In genomic region chr14:75794615-75795038, GRCh38 we compare ENCODE assay signal across 9 cellular contexts.
DNase-seq lines count a peak whose midpoint lies in the region; ATAC-seq and TF ChIP-seq lines count a peak whose summit lies in the region.
"Had no signal": no experiment of that assay in that cellular context is flagged by ENCODE, and none has a peak within 500 bp of the region (broad histone marks: within the 10 kb centered on the region; RNA-seq: fewer than 3 reads in every experiment).

No MANE protein-coding gene starts in this region.

- POLR2A ChIA-PET in AG04450 (lab: Yijun Ruan, JAX) = interaction anchor here (0.6 to 2.1 kb wide), 2 partner anchors 188 to 191 kb away, joined by 4 to 16 read pairs; partner anchors contain the start of gene TGFB3

- H3K9me3 ChIP-seq in AG04450 (ENCODE audit: control insufficient read depth, insufficient read depth, low read length) = no peaks in the 10 kb centered on the region

- no peaks in the 10 kb centered on the region for H3K27me3 ChIP-seq in AG04450 (ENCODE audit: control insufficient read depth, insufficient read depth, low read length)

- peak; percentile 68 for TF ChIP-seq CTCF in AG04450 (IDR thresholded peaks at IDR 0.05; ENCODE audit: low read depth, low read length)

- CTCF ChIA-PET in AG04450 (lab: Charles Lee) = interaction anchor here (0.5 to 5.7 kb wide), 34 partner anchors 9 to 1759 kb away, joined by 3 to 105 read pairs (median 4); partner anchors contain the start of genes IFT43 and TGFB3

- no peak overlapping the region for H3K4me3 ChIP-seq in AG04450 (ENCODE audit: low read depth, low read length)

- no peak overlapping the region for H3K27ac ChIP-seq in AG04450 (ENCODE audit: low read depth, low read length)

- ATAC-seq in left lobe of liver = peak; percentile 95
- no peak for ATAC-seq in HG03039 (IDR thresholded peaks at IDR 0.05; ENCODE audit: unreplicated experiment)

- DNase-seq in AG04450 (ENCODE audit: low read depth, low spot score) = peak; percentile 33
- DNase-seq in HPDE6-E6E7 (ENCODE audit: extremely low spot score) = peak; percentile 12
- peak; percentile 48 for DNase-seq in brain pericyte (ENCODE audit: low read depth, low spot score)
- no peak for DNase-seq in left lobe of liver (ENCODE audit: low spot score)
- DNase-seq in NCI-H526 treated with DMSO at 0.1 percent for 48 hours (lab: John Stamatoyannopoulos, UW) = no peak
- no peak for DNase-seq in activated T-cell treated with anti-CD3 and anti-CD28 coated beads for 4 hours
- no peak for DNase-seq in NCI-H1694 treated with DMSO at 0.1 percent for 48 hours (lab: John Stamatoyannopoulos, UW)
- DNase-seq: activated CD4-positive, alpha-beta T cell treated with anti-CD3 and anti-CD28 coated beads, Interleukin-2, amount 10 ng/mL, durations not matched to agents 7 days and 5 days had no signal

Comparison
In these comparisons a context has a peak if more than half of its experiments do, and no peak if none do; other contexts are left out.
1. DNase-seq: peak in AG04450 (single experiment), HPDE6-E6E7 (single experiment) and brain pericyte (single experiment); none in left lobe of liver (single experiment), NCI-H526 treated with DMSO at 0.1 percent for 48 hours (single experiment), activated T-cell treated with anti-CD3 and anti-CD28 coated beads for 4 hours (single experiment) and NCI-H1694 treated with DMSO at 0.1 percent for 48 hours (single experiment).